8 cellular contexts compared by ENCODE assay signal in genomic region chr16:74999208-74999682, GRCh38. TPM values are rescaled to one million over a fixed set of nuclear protein-coding genes. Genes with fewer than 3 reads are reported as not detected.
DNase-seq lines count a peak whose midpoint lies in the region; ATAC-seq and TF ChIP-seq lines count a peak whose summit lies in the region.

No MANE protein-coding gene starts in this region.

- BruUV-seq in MCF 10A (replicated peaks; lab: Mats Ljungman, UMichigan): no TSS peak

- H3K36me3 ChIP-seq in Peyer's patch (no peaks in the 10 kb centered on the region), kidney epithelial cell (ENCODE audit: control insufficient read depth, insufficient read depth, low read length) (no peaks in the 10 kb centered on the region)

- CTCF ChIA-PET in MCF 10A (lab: Yijun Ruan, JAX): interaction anchor here (0.7 to 9.3 kb wide), 7 partner anchors 11 to 117 kb away, joined by 3 to 199 read pairs (median 9); no protein-coding TSS in a partner anchor

- H3K4me3 ChIP-seq in Peyer's patch: peak overlapping the region; percentile 67 to 99 (median 75)
- peak overlapping the region; percentile 69 for H3K4me3 ChIP-seq in kidney epithelial cell (ENCODE audit: low read depth, low read length)

- H3K4me1 ChIP-seq in Peyer's patch: peaks cover 0 to 28% (median 8%) of the 10 kb centered on the region in 4 donors

- H3K36me3 Mint-ChIP-seq in MCF 10A (ENCODE audit: insufficient read depth, unreplicated experiment): no peaks in the 10 kb centered on the region

- H3K27me3 Mint-ChIP-seq in MCF 10A (ENCODE audit: insufficient read depth, unreplicated experiment): no peaks in the 10 kb centered on the region

- H3K4me1 Mint-ChIP-seq in MCF 10A (ENCODE audit: insufficient read depth, unreplicated experiment): peaks cover 19% of the 10 kb centered on the region

- peak overlapping the region; percentile 65 to 90 (median 77) for H3K27ac ChIP-seq in Peyer's patch

- H3K9me3 ChIP-seq in Peyer's patch: no peaks in the 10 kb centered on the region

- peak; percentile 38 for ATAC-seq in HG02763 (IDR thresholded peaks at IDR 0.05; ENCODE audit: unreplicated experiment)

- H3K4me3 Mint-ChIP-seq in MCF 10A (ENCODE audit: unreplicated experiment): peak overlapping the region; percentile 73

- H3K27ac Mint-ChIP-seq in MCF 10A (ENCODE audit: low read depth, unreplicated experiment): no peak overlapping the region

- intact Hi-C loops in MCF 10A (cut with micrococcal nuclease): loop anchor here (5.0 kb wide), 1 partner anchor 203 kb away; no protein-coding TSS in a partner anchor

- TF ChIP-seq POLR2A in Peyer's patch (IDR thresholded peaks at IDR 0.05): no peak

- no peak for TF ChIP-seq CTCF in Peyer's patch (IDR thresholded peaks at IDR 0.05)
- TF ChIP-seq CTCF in MCF 10A (IDR thresholded peaks at IDR 0.05; ENCODE audit: unreplicated experiment): no peak
- no peak for TF ChIP-seq CTCF in kidney epithelial cell (IDR thresholded peaks at IDR 0.05; ENCODE audit: insufficient read depth, low read length, poor library complexity, severe bottlenecking)

- DNase-seq in NCI-H2171 (lab: John Stamatoyannopoulos, UW) (peak; percentile 41), NCI-H2171 treated with DMSO at 0.1 percent for 48 hours (lab: John Stamatoyannopoulos, UW) (no peak), Peyer's patch (peak in 1 of 3 donors; percentile 63), MCF 10A (ENCODE audit: unreplicated experiment) (no peak), kidney epithelial cell (ENCODE audit: low read depth) (no peak)
- peak; percentile 30 to 41 for DNase-seq in stimulated activated CD4-positive, alpha-beta T cell treated with anti-CD3 and anti-CD28 coated beads, Interleukin-4, amount 100 ng/mL, for 4 hours
- no peak for DNase-seq in effector CD4-positive, alpha-beta T cell

- H3K27me3 ChIP-seq in Peyer's patch (no peaks in the 10 kb centered on the region), kidney epithelial cell (ENCODE audit: control insufficient read depth, insufficient read depth, low read length) (no peaks in the 10 kb centered on the region)

- no peaks in the 10 kb centered on the region for H3K9me3 Mint-ChIP-seq in MCF 10A (ENCODE audit: unreplicated experiment)

- POLR2A ChIA-PET in MCF 10A (lab: Yijun Ruan, JAX): interaction anchor here (2.4 to 3.1 kb wide), 2 partner anchors 12 to 111 kb away, joined by 18 to 71 read pairs; no protein-coding TSS in a partner anchor

RNA-seq across cellular contexts. Expression of gene ZNRF1, which starts 0.4 kb away (rescaled TPM):
- total RNA-seq in Peyer's patch (10 to 100 TPM; 10.7 to 32.7 (median 16.4) TPM), MCF 10A (2022) (8.3 and 10.5 TPM in 2 replicates), kidney epithelial cell (18.6 and 31.3 TPM in 2 replicates)

RNA-seq across cellular contexts. Expression of gene WDR59, which starts 14.3 kb away (rescaled TPM):
- total RNA-seq in Peyer's patch (100 to 1,000 TPM in 2 of 4 donors, 10 to 100 TPM in 2; 32.9 to 127 (median 102) TPM), MCF 10A (2022) (53.8 and 56.1 TPM in 2 replicates), kidney epithelial cell (16.0 and 23.4 TPM in 2 replicates)

Comparison
In these comparisons a context has a peak if more than half of its experiments do, and no peak if none do; other contexts are left out.
1. DNase-seq: peak in NCI-H2171 (single experiment) and stimulated activated CD4-positive, alpha-beta T cell treated with anti-CD3 and anti-CD28 coated beads, Interleukin-4, amount 100 ng/mL, for 4 hours (2 of 2); none in NCI-H2171 treated with DMSO at 0.1 percent for 48 hours (single experiment), MCF 10A (single experiment), kidney epithelial cell (single experiment) and effector CD4-positive, alpha-beta T cell (single experiment).